In genomic region chr11:115304774-115305472, GRCh38 we compare ENCODE assay signal across 22 cellular contexts.
DNase-seq lines count a peak whose midpoint lies in the region; ATAC-seq, FAIRE-seq and TF ChIP-seq lines count a peak whose summit lies in the region.
"Had no signal": no experiment of that assay in that cellular context is flagged by ENCODE, and none has a peak within 500 bp of the region (broad histone marks: within the 10 kb centered on the region; RNA-seq: fewer than 3 reads in every experiment).

No MANE protein-coding gene starts in this region.

- no peaks in the 10 kb centered on the region for H3F3A ChIP-seq in SK-N-SH (replicated peaks; ENCODE audit: insufficient read depth)

- no peaks in the 10 kb centered on the region for H3K36me3 ChIP-seq in SK-N-SH (replicated peaks in 1 of 2; ENCODE audit: control insufficient read depth in 1 of 2, insufficient read depth in 2 of 2, low read length in 1 of 2)
- H3K36me3 ChIP-seq: BLaER1, brain microvascular endothelial cell, Peyer's patch, SJSA1 had no signal

- H3K9ac ChIP-seq in SK-N-SH: no peak overlapping the region
- H3K9ac ChIP-seq: BLaER1 had no signal

- no peaks in the 10 kb centered on the region for H3K9me3 ChIP-seq in SK-N-SH
- H3K9me3 ChIP-seq: BLaER1, Peyer's patch, SJSA1 had no signal

- 50% methylated on average over 6 of the region's 6 CpGs for WGBS in SK-N-SH (ENCODE audit: low lambda C conversion rate)

- H3K4me1 ChIP-seq in SK-N-SH (ENCODE audit: control insufficient read depth in 1 of 2, insufficient read depth in 2 of 2, low read depth in 1 of 2, low read length in 1 of 2): peaks cover 0 to 24% of the 10 kb centered on the region in 2 experiments; a peak in 2 of 4 replicates
- H3K4me1 ChIP-seq: Peyer's patch, SJSA1 had no signal

- no peak overlapping the region for H3K4me3 ChIP-seq in SK-N-SH (ENCODE audit: low read depth in 2 of 2, low read length in 1 of 2)
- H3K4me3 ChIP-seq: BLaER1, Peyer's patch, SJSA1 had no signal

- no peaks in the 10 kb centered on the region for H3K79me2 ChIP-seq in SK-N-SH (ENCODE audit: insufficient read depth)

- H3K9me3 Mint-ChIP-seq in glutamatergic neuron (ENCODE audit: unreplicated experiment) (peaks cover 14% of the 10 kb centered on the region), chondrocyte (ENCODE audit: low read depth) (no peaks in the 10 kb centered on the region)
- H3K9me3 Mint-ChIP-seq: activated naive CD8-positive, alpha-beta T cell treated with anti-CD3 and anti-CD28 coated beads, Interleukin-2, amount 50 U/mL, for 24 hours had no signal

- peaks cover 8% of the 10 kb centered on the region for H3K27me3 Mint-ChIP-seq in glutamatergic neuron (ENCODE audit: unreplicated experiment)
- no peaks in the 10 kb centered on the region for H3K27me3 Mint-ChIP-seq in chondrocyte (ENCODE audit: low read depth)

- H3K27ac Mint-ChIP-seq in glutamatergic neuron (ENCODE audit: unreplicated experiment): peak overlapping the region; percentile 73
- no peak overlapping the region for H3K27ac Mint-ChIP-seq in chondrocyte (ENCODE audit: unreplicated experiment)
- H3K27ac Mint-ChIP-seq: activated naive CD8-positive, alpha-beta T cell treated with anti-CD3 and anti-CD28 coated beads, Interleukin-2, amount 50 U/mL, for 24 hours; T-helper 17 cell had no signal

- H3K4me3 Mint-ChIP-seq in glutamatergic neuron (ENCODE audit: unreplicated experiment) (peak overlapping the region; percentile 13), chondrocyte (ENCODE audit: unreplicated experiment) (no peak overlapping the region)
- H3K4me3 Mint-ChIP-seq: activated naive CD8-positive, alpha-beta T cell treated with anti-CD3 and anti-CD28 coated beads, Interleukin-2, amount 50 U/mL, for 24 hours; T-helper 17 cell had no signal

- no peak for TF ChIP-seq CTCF in SK-N-SH (IDR thresholded peaks at IDR 0.05)
- TF ChIP-seq CTCF in glutamatergic neuron (IDR thresholded peaks at IDR 0.05; ENCODE audit: partially characterized antibody, unreplicated experiment): no peak
- no peak for TF ChIP-seq CTCF in chondrocyte (IDR thresholded peaks at IDR 0.05)

- FAIRE-seq in urothelium cell line (lab: Jason Lieb, UNC): peak; percentile 9
- FAIRE-seq: GM12891 had no signal

- no peak overlapping the region for H3K4me2 ChIP-seq in SK-N-SH
- H3K4me2 ChIP-seq: BLaER1 had no signal

- H3K36me3 Mint-ChIP-seq in glutamatergic neuron (ENCODE audit: unreplicated experiment): no peaks in the 10 kb centered on the region
- H3K36me3 Mint-ChIP-seq in chondrocyte (ENCODE audit: low read depth): no peaks in the 10 kb centered on the region

- no peak for ATAC-seq in SK-N-SH treated with all-trans-retinoic acid at 6 μM for 48 hours
- ATAC-seq: activated naive CD8-positive, alpha-beta T cell treated with anti-CD3 and anti-CD28 coated beads, Interleukin-2, amount 50 U/mL, for 24 hours; T-helper 17 cell had no signal

- peak; percentile 13 for DNase-seq in SK-N-SH
- peak; percentile 76 for DNase-seq in NCI-H69 (lab: John Stamatoyannopoulos, UW)
- no peak for DNase-seq in glutamatergic neuron
- no peak for DNase-seq in urothelium cell line (ENCODE audit: low spot score)
- no peak for DNase-seq in RKO (ENCODE audit: low spot score)
- DNase-seq in activated CD4-positive, alpha-beta T cell treated with anti-CD3 and anti-CD28 coated beads for 48 hours: no peak
- DNase-seq in chondrocyte (ENCODE audit: low spot score): no peak
- DNase-seq: activated gamma-delta T cell; activated naive CD8-positive, alpha-beta T cell treated with anti-CD3 and anti-CD28 coated beads, Interleukin-2, amount 50 U/mL, for 24 hours; brain microvascular endothelial cell; cortex of kidney; H7; Karpas-422; NCI-H1694; NCI-H2227 treated with DMSO at 0.1 percent for 48 hours; nucleus accumbens; Peyer's patch; T-helper 17 cell had no signal

- no peak for TF ChIP-seq RAD21 in SK-N-SH (IDR thresholded peaks at IDR 0.05; ENCODE audit: low read length)

- H2AFZ ChIP-seq in SK-N-SH (ENCODE audit: low read depth): no peak overlapping the region

- H3K4me1 Mint-ChIP-seq in glutamatergic neuron (ENCODE audit: low read depth, unreplicated experiment): peaks cover 46% of the 10 kb centered on the region
- peaks cover 50% of the 10 kb centered on the region for H3K4me1 Mint-ChIP-seq in chondrocyte (ENCODE audit: low read depth)
- H3K4me1 Mint-ChIP-seq: activated naive CD8-positive, alpha-beta T cell treated with anti-CD3 and anti-CD28 coated beads, Interleukin-2, amount 50 U/mL, for 24 hours; T-helper 17 cell had no signal

- peak overlapping the region in 1 of 2 experiments; percentile 89; a peak in 2 of 4 replicates for H3K27ac ChIP-seq in SK-N-SH (ENCODE audit: low read depth in 2 of 2, low read length in 1 of 2)
- H3K27ac ChIP-seq: BLaER1, brain microvascular endothelial cell, Peyer's patch, SJSA1 had no signal

- POLR2A ChIA-PET in SK-N-SH (lab: Yijun Ruan, JAX): interaction anchor here (0.8 to 1.3 kb wide), 2 partner anchors 12 to 14 kb away, joined by 3 to 4 read pairs; no protein-coding TSS in a partner anchor

- TF ChIP-seq EP300 in SK-N-SH (IDR thresholded peaks at IDR 0.05; ENCODE audit: borderline replicate concordance in 1 of 2, low read depth in 1 of 2, low read length in 1 of 2): peak in 1 of 2 experiments; percentile 75; a peak in 2 of 4 replicates

- no peaks in the 10 kb centered on the region; the same call in 1 of the 2 replicates for H3K9me2 ChIP-seq in SK-N-SH

- CTCF ChIA-PET in SK-N-SH (lab: Yijun Ruan, JAX): interaction anchor here (0.7 to 1.5 kb wide), 6 partner anchors 15 to 1387 kb away, joined by 3 to 5 read pairs (median 4); no protein-coding TSS in a partner anchor

- H3K27me3 ChIP-seq in SK-N-SH (ENCODE audit: insufficient read depth): no peaks in the 10 kb centered on the region
- H3K27me3 ChIP-seq: BLaER1, brain microvascular endothelial cell, Peyer's patch, SJSA1 had no signal

- H4K20me1 ChIP-seq in SK-N-SH (ENCODE audit: insufficient read depth): no peaks in the 10 kb centered on the region
- H4K20me1 ChIP-seq: BLaER1 had no signal

TF ChIP-seq in SK-N-SH, 30 proteins besides CTCF, POLR2A, EP300 and RAD21:
- TF ChIP-seq IRF3 (IDR thresholded peaks at IDR 0.05; ENCODE audit: low read depth, low read length): no peak
- TF ChIP-seq NRF1 (IDR thresholded peaks at IDR 0.05; ENCODE audit: low read depth, low read length): no peak
- no peak for TF ChIP-seq GABPA (IDR thresholded peaks at IDR 0.05; ENCODE audit: low read depth)
- TF ChIP-seq EZH2phosphoT487 (IDR thresholded peaks at IDR 0.05; ENCODE audit: borderline replicate concordance, low read depth): no peak
- TF ChIP-seq MXI1 (IDR thresholded peaks at IDR 0.05; ENCODE audit: low read depth, low read length): no peak; the same call in 1 of the 2 replicates
- no peak for TF ChIP-seq SMC3 (IDR thresholded peaks at IDR 0.05; ENCODE audit: low read depth, low read length)
- peak; percentile 69; the same call in 1 of the 2 replicates for TF ChIP-seq RCOR1 (IDR thresholded peaks at IDR 0.05; ENCODE audit: low read length)
- TF ChIP-seq TCF12 (IDR thresholded peaks at IDR 0.05): no peak
- peak; percentile 74 for TF ChIP-seq GATA2 (CRISPR knock-in tag; IDR thresholded peaks at IDR 0.05)
- 0 out of 2 replicates have a peak, but pooled peaks have one; percentile 38 for TF ChIP-seq FOXJ3 (CRISPR knock-in tag; IDR thresholded peaks at IDR 0.05)

TF ChIP-seq in SK-N-SH treated with all-trans-retinoic acid at 6 μM for 48 hours, 23 proteins besides CTCF, POLR2A, EP300 and RAD21:
- TF ChIP-seq ZFP3 (CRISPR knock-in tag; IDR thresholded peaks at IDR 0.05) (no peak), CSDC2 (CRISPR knock-in tag; IDR thresholded peaks at IDR 0.05) (no peak), OSR1 (CRISPR knock-in tag; IDR thresholded peaks at IDR 0.05) (no peak)
- TF ChIP-seq, protein P1, sequence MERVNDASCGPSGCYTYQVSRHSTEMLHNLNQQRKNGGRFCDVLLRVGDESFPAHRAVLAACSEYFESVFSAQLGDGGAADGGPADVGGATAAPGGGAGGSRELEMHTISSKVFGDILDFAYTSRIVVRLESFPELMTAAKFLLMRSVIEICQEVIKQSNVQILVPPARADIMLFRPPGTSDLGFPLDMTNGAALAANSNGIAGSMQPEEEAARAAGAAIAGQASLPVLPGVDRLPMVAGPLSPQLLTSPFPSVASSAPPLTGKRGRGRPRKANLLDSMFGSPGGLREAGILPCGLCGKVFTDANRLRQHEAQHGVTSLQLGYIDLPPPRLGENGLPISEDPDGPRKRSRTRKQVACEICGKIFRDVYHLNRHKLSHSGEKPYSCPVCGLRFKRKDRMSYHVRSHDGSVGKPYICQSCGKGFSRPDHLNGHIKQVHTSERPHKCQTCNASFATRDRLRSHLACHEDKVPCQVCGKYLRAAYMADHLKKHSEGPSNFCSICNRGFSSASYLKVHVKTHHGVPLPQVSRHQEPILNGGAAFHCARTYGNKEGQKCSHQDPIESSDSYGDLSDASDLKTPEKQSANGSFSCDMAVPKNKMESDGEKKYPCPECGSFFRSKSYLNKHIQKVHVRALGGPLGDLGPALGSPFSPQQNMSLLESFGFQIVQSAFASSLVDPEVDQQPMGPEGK (CRISPR knock-in tag; IDR thresholded peaks at IDR 0.05; ENCODE audit: borderline replicate concordance): no peak

Comparison
In these comparisons a context has a peak if more than half of its experiments do, and no peak if none do; other contexts are left out.
1. DNase-seq: peak in SK-N-SH (single experiment) and NCI-H69 (single experiment); none in glutamatergic neuron (single experiment), urothelium cell line (single experiment), RKO (single experiment), activated CD4-positive, alpha-beta T cell treated with anti-CD3 and anti-CD28 coated beads for 48 hours (single experiment) and chondrocyte (single experiment).